Comparison of ENCODE assay signal across 27 cellular contexts in the genomic region with DNA sequence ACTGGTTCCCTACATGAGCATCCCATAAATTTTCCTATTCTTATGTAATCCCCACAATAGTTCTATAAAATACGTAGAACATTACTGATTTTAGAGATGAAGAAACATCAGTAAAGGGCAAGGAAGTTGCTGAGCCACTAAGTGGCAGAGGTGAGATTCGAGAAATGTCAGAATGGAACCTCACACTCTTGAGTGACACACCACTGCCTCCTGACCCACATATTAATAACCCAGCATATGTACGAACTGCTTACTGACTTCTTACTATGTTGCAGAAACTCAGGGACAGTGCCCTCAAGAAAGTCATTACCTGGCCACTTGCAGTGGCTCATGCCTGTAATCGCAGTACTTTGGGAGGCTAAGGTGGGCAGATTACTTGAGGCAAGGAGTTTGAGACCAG.
DNase-seq lines count a peak whose midpoint lies in the region; ATAC-seq and TF ChIP-seq lines count a peak whose summit lies in the region.
"Had no signal": no experiment of that assay in that cellular context is flagged by ENCODE, and none has a peak within 500 bp of the region (broad histone marks: within the 10 kb centered on the region; RNA-seq: fewer than 3 reads in every experiment).

No MANE protein-coding gene starts in this region.

- DNase-seq in natural killer cell (no peak), NCI-H524 (lab: John Stamatoyannopoulos, UW) (no peak), neural progenitor cell (ENCODE audit: low spot score) (no peak)
- no peak for DNase-seq in stimulated activated naive CD8-positive, alpha-beta T cell treated with anti-CD3 and anti-CD28 coated beads, Interleukin-15, amount 100 ng/mL, for 72 hours
- no peak for DNase-seq in activated CD4-positive, alpha-beta memory T cell treated with anti-CD3 and anti-CD28 coated beads for 36 hours
- DNase-seq: C1 segment of cervical spinal cord; Caco-2; CD8-positive, alpha-beta T cell; DMS 273 treated with DMSO at 0.1 percent for 48 hours; DMS79; EL; GDM1; H9; Kasumi-1; NCI-H1092 treated with DMSO at 0.1 percent for 48 hours; NCI-H1436; NCI-H187 treated with DMSO at 0.1 percent for 48 hours; NCI-H2107; NCI-H446 treated with DMSO at 0.1 percent for 48 hours; NCI-H69; OCI-M1; Peyer's patch; SHP77 treated with DMSO at 0.1 percent for 48 hours had no signal

- CTCF ChIA-PET in activated CD4-positive, alpha-beta memory T cell treated with anti-CD3 and anti-CD28 coated beads for 36 hours (lab: Charles Lee) = no interaction called here

- H3K27me3 Mint-ChIP-seq in natural killer cell (ENCODE audit: low read depth in 2 of 2) (no peaks in the 10 kb centered on the region), neural progenitor cell (ENCODE audit: insufficient read depth, low read depth) (no peaks in the 10 kb centered on the region)
- H3K27me3 Mint-ChIP-seq in stimulated activated naive CD8-positive, alpha-beta T cell treated with anti-CD3 and anti-CD28 coated beads, Interleukin-15, amount 100 ng/mL, for 72 hours = no peaks in the 10 kb centered on the region
- H3K27me3 Mint-ChIP-seq in activated CD4-positive, alpha-beta memory T cell treated with anti-CD3 and anti-CD28 coated beads for 36 hours = no peaks in the 10 kb centered on the region

- peak; percentile 41 for ATAC-seq in GM18520 (IDR thresholded peaks at IDR 0.05; ENCODE audit: unreplicated experiment)
- peak; percentile 59 to 98 (median 84) for ATAC-seq in natural killer cell
- peak; percentile 78 for ATAC-seq in stimulated activated naive CD8-positive, alpha-beta T cell treated with anti-CD3 and anti-CD28 coated beads, Interleukin-15, amount 100 ng/mL, for 72 hours
- ATAC-seq: CD8-positive, alpha-beta T cell; GM23338; K562 had no signal

- no peak overlapping the region for H2AFZ ChIP-seq in OCI-LY3 (ENCODE audit: low read depth, low read length)
- no peak overlapping the region for H2AFZ ChIP-seq in neural progenitor cell (replicated peaks)
- H2AFZ ChIP-seq: GM23338 had no signal

- no peaks in the 10 kb centered on the region for H3F3A ChIP-seq in neural progenitor cell (ENCODE audit: low read depth)

- H3K4me3 Mint-ChIP-seq in natural killer cell (peak overlapping the region; percentile 57), neural progenitor cell (no peak overlapping the region)
- no peak overlapping the region for H3K4me3 Mint-ChIP-seq in stimulated activated naive CD8-positive, alpha-beta T cell treated with anti-CD3 and anti-CD28 coated beads, Interleukin-15, amount 100 ng/mL, for 72 hours
- H3K4me3 Mint-ChIP-seq in activated CD4-positive, alpha-beta memory T cell treated with anti-CD3 and anti-CD28 coated beads for 36 hours = no peak overlapping the region
- H3K4me3 Mint-ChIP-seq: CD8-positive, alpha-beta T cell; GM23338; H9 had no signal

- no peak overlapping the region for H3K4me3 ChIP-seq in OCI-LY3 (ENCODE audit: low read length)
- H3K4me3 ChIP-seq in neural progenitor cell = no peak overlapping the region
- H3K4me3 ChIP-seq: GM23338, K562, Peyer's patch had no signal

- no peaks in the 10 kb centered on the region for H3K36me3 ChIP-seq in OCI-LY3 (replicated peaks; ENCODE audit: low read depth, low read length)
- H3K36me3 ChIP-seq in neural progenitor cell = no peaks in the 10 kb centered on the region
- H3K36me3 ChIP-seq: Peyer's patch had no signal

- TF ChIP-seq CTCF in OCI-LY3 (IDR thresholded peaks at IDR 0.05; ENCODE audit: low read depth, low read length) (peak; percentile 37), natural killer cell (IDR thresholded peaks at IDR 0.05) (no peak), neural progenitor cell (IDR thresholded peaks at IDR 0.05) (no peak)

- H3K9me3 Mint-ChIP-seq in natural killer cell = no peaks in the 10 kb centered on the region
- peaks cover 12 to 16% of the 10 kb centered on the region in 2 donors for H3K9me3 Mint-ChIP-seq in stimulated activated naive CD8-positive, alpha-beta T cell treated with anti-CD3 and anti-CD28 coated beads, Interleukin-15, amount 100 ng/mL, for 72 hours
- no peaks in the 10 kb centered on the region for H3K9me3 Mint-ChIP-seq in neural progenitor cell
- peaks cover 2% of the 10 kb centered on the region for H3K9me3 Mint-ChIP-seq in activated CD4-positive, alpha-beta memory T cell treated with anti-CD3 and anti-CD28 coated beads for 36 hours

- POLR2A ChIA-PET in activated CD4-positive, alpha-beta memory T cell treated with anti-CD3 and anti-CD28 coated beads for 36 hours (lab: Charles Lee) = no interaction called here

- H3K4me1 ChIP-seq in OCI-LY3 (ENCODE audit: low read length) (peaks cover 45% of the 10 kb centered on the region), neural progenitor cell (no peaks in the 10 kb centered on the region)
- H3K4me1 ChIP-seq: Caco-2, Peyer's patch had no signal

- no peak overlapping the region for H3K9ac ChIP-seq in OCI-LY3 (ENCODE audit: low read length)
- H3K9ac ChIP-seq in neural progenitor cell = no peak overlapping the region

- H3K36me3 Mint-ChIP-seq in natural killer cell (no peaks in the 10 kb centered on the region), neural progenitor cell (no peaks in the 10 kb centered on the region)
- H3K36me3 Mint-ChIP-seq in activated CD4-positive, alpha-beta memory T cell treated with anti-CD3 and anti-CD28 coated beads for 36 hours = no peaks in the 10 kb centered on the region
- H3K36me3 Mint-ChIP-seq: CD8-positive, alpha-beta T cell had no signal

- H3K27ac ChIP-seq in OCI-LY3 (ENCODE audit: low read length) (no peak overlapping the region), neural progenitor cell (no peak overlapping the region)
- H3K27ac ChIP-seq: Peyer's patch had no signal

- H3K4me1 Mint-ChIP-seq in natural killer cell (peaks cover 16 to 18% of the 10 kb centered on the region in 2 donors), neural progenitor cell (no peaks in the 10 kb centered on the region)
- H3K4me1 Mint-ChIP-seq in stimulated activated naive CD8-positive, alpha-beta T cell treated with anti-CD3 and anti-CD28 coated beads, Interleukin-15, amount 100 ng/mL, for 72 hours = peaks cover 10% of the 10 kb centered on the region
- H3K4me1 Mint-ChIP-seq in activated CD4-positive, alpha-beta memory T cell treated with anti-CD3 and anti-CD28 coated beads for 36 hours (ENCODE audit: low read depth) = peaks cover 1% of the 10 kb centered on the region
- H3K4me1 Mint-ChIP-seq: GM23338 had no signal

- 0 out of 2 replicates have a peak, but pooled peaks cover 4% of the 10 kb centered on the region for H4K20me1 ChIP-seq in OCI-LY3 (ENCODE audit: insufficient read depth, low read length)
- no peaks in the 10 kb centered on the region for H4K20me1 ChIP-seq in neural progenitor cell (ENCODE audit: low read depth)

- H3K79me2 ChIP-seq in OCI-LY3 (ENCODE audit: low read length) (no peaks in the 10 kb centered on the region), neural progenitor cell (ENCODE audit: low read depth) (no peaks in the 10 kb centered on the region)

- H3K4me2 ChIP-seq in OCI-LY3 (ENCODE audit: low read length) = peak overlapping the region; percentile 9; the same call in 1 of the 2 replicates
- H3K4me2 ChIP-seq in neural progenitor cell = no peak overlapping the region
- H3K4me2 ChIP-seq: GM23338 had no signal

- H3K9me3 ChIP-seq in OCI-LY3 (ENCODE audit: insufficient read depth, low read length) (no peaks in the 10 kb centered on the region), neural progenitor cell (ENCODE audit: low read depth) (no peaks in the 10 kb centered on the region)
- H3K9me3 ChIP-seq: Caco-2, Peyer's patch had no signal

- intact Hi-C loops in natural killer cell (cut with micrococcal nuclease) = no loop called here
- intact Hi-C loops in activated CD4-positive, alpha-beta memory T cell treated with anti-CD3 and anti-CD28 coated beads for 36 hours (cut with micrococcal nuclease) = no loop called here

- peaks cover 16% of the 10 kb centered on the region for H3K27me3 ChIP-seq in OCI-LY3 (ENCODE audit: low read depth, low read length)
- H3K27me3 ChIP-seq in neural progenitor cell = no peaks in the 10 kb centered on the region
- H3K27me3 ChIP-seq: Peyer's patch had no signal

- H3K27ac Mint-ChIP-seq in natural killer cell = peak overlapping the region; percentile 29 to 31
- peak overlapping the region; percentile 67 to 80 for H3K27ac Mint-ChIP-seq in stimulated activated naive CD8-positive, alpha-beta T cell treated with anti-CD3 and anti-CD28 coated beads, Interleukin-15, amount 100 ng/mL, for 72 hours
- H3K27ac Mint-ChIP-seq in neural progenitor cell = no peak overlapping the region
- H3K27ac Mint-ChIP-seq in activated CD4-positive, alpha-beta memory T cell treated with anti-CD3 and anti-CD28 coated beads for 36 hours = no peak overlapping the region
- H3K27ac Mint-ChIP-seq: CD8-positive, alpha-beta T cell; GM23338; H9 had no signal

Comparison
In these comparisons a context has a peak if more than half of its experiments do, and no peak if none do; other contexts are left out.
1. H3K27ac Mint-ChIP-seq: peak in natural killer cell (2 of 2) and stimulated activated naive CD8-positive, alpha-beta T cell treated with anti-CD3 and anti-CD28 coated beads, Interleukin-15, amount 100 ng/mL, for 72 hours (2 of 2); none in neural progenitor cell (single experiment) and activated CD4-positive, alpha-beta memory T cell treated with anti-CD3 and anti-CD28 coated beads for 36 hours (single experiment).
2. Peak in every context shown above with its lines, with median percentiles within 50 percentile points of each other: ATAC-seq.